ENCODE assay signal across 35 cellular contexts in genomic region chr11:96447208-96447607, GRCh38.
"Had no signal": no experiment of that assay in that cellular context is flagged by ENCODE, and none has a peak within 500 bp of the region (broad histone marks: within the 10 kb centered on the region; RNA-seq: fewer than 3 reads in every experiment).

No MANE protein-coding gene starts in this region.

- H3K4me3 ChIP-seq: K562, PC-9 had no signal

- DNase-seq: activated B cell treated with CpG ODN at 0.5 μM for 24 hours; activated CD4-positive, alpha-beta memory T cell treated with anti-CD3 and anti-CD28 coated beads, Interleukin-2, amount 10 ng/mL, durations not matched to agents 7 days and 5 days; activated CD4-positive, alpha-beta T cell treated with anti-CD3 and anti-CD28 coated beads for 4 hours; activated CD4-positive, CD25-positive, alpha-beta regulatory T cell treated with anti-CD3 and anti-CD28 coated beads, Interleukin-2, amount 50 U/mL, for 72 hours; activated CD8-positive, alpha-beta memory T cell treated with anti-CD3 and anti-CD28 coated beads for 24 hours; activated CD8-positive, alpha-beta memory T cell treated with anti-CD3 and anti-CD28 coated beads, Interleukin-2, amount 10 ng/mL, durations not matched to agents 7 days and 5 days; activated CD8-positive, alpha-beta memory T cell treated with anti-CD3 and anti-CD28 coated beads, Interleukin-2, amount 50 U/mL, for 48 hours; activated effector memory CD4-positive, alpha-beta T cell treated with anti-CD3 and anti-CD28 coated beads, Interleukin-2, amount 50 U/mL, for 16 hours; activated naive CD4-positive, alpha-beta T cell; activated naive CD4-positive, alpha-beta T cell treated with anti-CD3 and anti-CD28 coated beads, Interleukin-2, amount 50 U/mL, for 16 hours; activated naive CD8-positive, alpha-beta T cell treated with anti-CD3 and anti-CD28 coated beads for 36 hours; activated T-cell treated with anti-CD3 and anti-CD28 coated beads, Interleukin-2, amount 50 U/mL, for 1 hour; activated T-cell treated with anti-CD3 and anti-CD28 coated beads, Interleukin-2, amount 50 U/mL, for 72 hours; amniotic stem cell; aorta; brain microvascular endothelial cell; NCI-H1092 treated with DMSO at 0.1 percent for 48 hours; NCI-H1417 treated with DMSO at 0.1 percent for 48 hours; NCI-H187 treated with DMSO at 0.1 percent for 48 hours; NCI-H2081; NCI-H226; NCI-H446 treated with DMSO at 0.1 percent for 48 hours; NCI-H524; NCI-H69; PC-9; SW 1271; T-helper 1 cell; T-helper 2 cell; T-helper 9 cell had no signal

- H3K36me3 ChIP-seq: brain microvascular endothelial cell had no signal

- H3K27ac Mint-ChIP-seq: activated B cell treated with CpG ODN at 0.5 μM for 24 hours; activated CD4-positive, alpha-beta memory T cell treated with anti-CD3 and anti-CD28 coated beads, Interleukin-2, amount 10 ng/mL, durations not matched to agents 7 days and 5 days; activated CD8-positive, alpha-beta memory T cell treated with anti-CD3 and anti-CD28 coated beads, Interleukin-2, amount 10 ng/mL, durations not matched to agents 7 days and 5 days; activated naive CD8-positive, alpha-beta T cell treated with anti-CD3 and anti-CD28 coated beads for 36 hours; activated T-cell treated with anti-CD3 and anti-CD28 coated beads, Interleukin-2, amount 50 U/mL, for 72 hours; activated T-helper 17 cell treated with anti-CD3 and anti-CD28 coated beads, Interleukin-2, amount 50 U/mL, for 72 hours had no signal

- H3K4me3 Mint-ChIP-seq: activated B cell treated with CpG ODN at 0.5 μM for 24 hours; activated CD4-positive, alpha-beta memory T cell treated with anti-CD3 and anti-CD28 coated beads, Interleukin-2, amount 10 ng/mL, durations not matched to agents 7 days and 5 days; activated CD8-positive, alpha-beta memory T cell treated with anti-CD3 and anti-CD28 coated beads, Interleukin-2, amount 10 ng/mL, durations not matched to agents 7 days and 5 days; activated naive CD8-positive, alpha-beta T cell treated with anti-CD3 and anti-CD28 coated beads for 36 hours; activated T-cell treated with anti-CD3 and anti-CD28 coated beads, Interleukin-2, amount 50 U/mL, for 72 hours; activated T-helper 17 cell treated with anti-CD3 and anti-CD28 coated beads, Interleukin-2, amount 50 U/mL, for 72 hours; central memory CD8-positive, alpha-beta T cell had no signal

- H3K36me3 Mint-ChIP-seq: activated CD8-positive, alpha-beta memory T cell treated with anti-CD3 and anti-CD28 coated beads, Interleukin-2, amount 10 ng/mL, durations not matched to agents 7 days and 5 days; activated naive CD8-positive, alpha-beta T cell treated with anti-CD3 and anti-CD28 coated beads for 36 hours had no signal

- ATAC-seq: activated CD8-positive, alpha-beta memory T cell treated with anti-CD3 and anti-CD28 coated beads, Interleukin-2, amount 10 ng/mL, durations not matched to agents 7 days and 5 days; activated T-cell treated with anti-CD3 and anti-CD28 coated beads, Interleukin-2, amount 50 U/mL, for 72 hours; activated T-helper 17 cell treated with anti-CD3 and anti-CD28 coated beads, Interleukin-2, amount 50 U/mL, for 72 hours; K562; Right ventricle myocardium inferior had no signal

- H3K9me3 Mint-ChIP-seq: activated B cell treated with CpG ODN at 0.5 μM for 24 hours; activated CD4-positive, alpha-beta memory T cell treated with anti-CD3 and anti-CD28 coated beads, Interleukin-2, amount 10 ng/mL, durations not matched to agents 7 days and 5 days; activated naive CD8-positive, alpha-beta T cell treated with anti-CD3 and anti-CD28 coated beads for 36 hours; activated T-cell treated with anti-CD3 and anti-CD28 coated beads, Interleukin-2, amount 50 U/mL, for 72 hours; activated T-helper 17 cell treated with anti-CD3 and anti-CD28 coated beads, Interleukin-2, amount 50 U/mL, for 72 hours; central memory CD8-positive, alpha-beta T cell had no signal

- H3K4me1 Mint-ChIP-seq: activated B cell treated with CpG ODN at 0.5 μM for 24 hours; activated CD4-positive, alpha-beta memory T cell treated with anti-CD3 and anti-CD28 coated beads, Interleukin-2, amount 10 ng/mL, durations not matched to agents 7 days and 5 days; activated CD8-positive, alpha-beta memory T cell treated with anti-CD3 and anti-CD28 coated beads, Interleukin-2, amount 10 ng/mL, durations not matched to agents 7 days and 5 days; activated naive CD8-positive, alpha-beta T cell treated with anti-CD3 and anti-CD28 coated beads for 36 hours; activated T-helper 17 cell treated with anti-CD3 and anti-CD28 coated beads, Interleukin-2, amount 50 U/mL, for 72 hours; central memory CD8-positive, alpha-beta T cell had no signal

- H3K27ac ChIP-seq: brain microvascular endothelial cell, PC-9, RWPE1, VCaP had no signal
